In the genomic region with DNA sequence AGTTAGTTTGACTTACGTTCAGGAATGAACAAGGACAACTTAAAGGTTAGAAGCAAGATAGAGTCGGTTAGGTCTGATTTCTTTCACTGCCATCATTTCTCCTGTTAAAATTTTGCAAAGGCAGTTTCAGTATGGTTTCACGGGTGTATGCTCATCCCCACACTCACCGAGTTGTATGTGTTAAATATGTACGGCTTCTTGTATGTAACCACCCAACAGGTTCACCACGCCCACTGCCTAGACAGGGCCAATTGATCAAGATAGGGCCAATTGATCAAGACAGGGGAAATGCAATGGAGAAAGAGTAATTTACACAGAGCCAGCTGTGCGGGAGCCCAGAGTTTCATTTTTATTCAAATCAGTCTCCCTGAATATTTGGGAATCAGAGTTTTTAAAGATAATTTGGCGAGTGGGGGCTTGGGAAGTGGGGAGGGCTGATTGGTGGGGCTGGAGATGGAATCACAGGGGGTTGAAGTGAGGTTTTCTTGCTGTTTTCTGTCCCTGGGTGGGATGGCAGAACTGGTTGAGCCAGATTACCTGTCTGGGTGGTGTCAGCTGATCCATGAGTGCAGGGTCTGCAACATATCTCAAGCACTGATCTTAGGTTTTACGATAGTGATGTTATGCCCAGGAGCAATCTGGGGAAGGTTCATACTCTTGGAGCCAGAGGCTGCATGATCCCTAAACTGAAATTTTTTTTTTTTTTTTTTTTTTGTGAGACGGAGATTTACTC, we compare ENCODE assay signal across 11 cellular contexts.
A peak's percentile ranks its signal among the peaks of the same experiment; 100 is the strongest.
DNase-seq lines count a peak whose midpoint lies in the region; ATAC-seq, FAIRE-seq and TF ChIP-seq lines count a peak whose summit lies in the region.
"Had no signal": no experiment of that assay in that cellular context is flagged by ENCODE, and none has a peak within 500 bp of the region (broad histone marks: within the 10 kb centered on the region; RNA-seq: fewer than 3 reads in every experiment).

No MANE protein-coding gene starts in this region.

- no peaks in the 10 kb centered on the region for H3K36me3 ChIP-seq in left ventricle myocardium inferior

- H3K27me3 ChIP-seq in left ventricle myocardium inferior (ENCODE audit: low read depth), result no peaks in the 10 kb centered on the region

- H3K4me1 Mint-ChIP-seq in T-helper 1 cell treated with Interleukin-12 subunit alpha and Interleukin-12 subunit beta and Interleukin-4 antibody, amounts not matched to agents 30 μg/mL and 1 μg/mL, for 36 hours (ENCODE audit: low read depth), result peaks cover 39% of the 10 kb centered on the region
- H3K4me1 Mint-ChIP-seq in stimulated activated naive CD8-positive, alpha-beta T cell treated with anti-CD3 and anti-CD28 coated beads, Interleukin-15, amount 100 ng/mL, for 72 hours, result peaks cover 66% of the 10 kb centered on the region

- no peak for ATAC-seq in Right ventricle myocardium inferior
- ATAC-seq in HG02571 (IDR thresholded peaks at IDR 0.05; ENCODE audit: unreplicated experiment), result peak; percentile 47
- peak; percentile 61 for ATAC-seq in stimulated activated naive CD8-positive, alpha-beta T cell treated with anti-CD3 and anti-CD28 coated beads, Interleukin-15, amount 100 ng/mL, for 72 hours

- H3K9me3 ChIP-seq in left ventricle myocardium inferior (replicated peaks), result no peaks in the 10 kb centered on the region

- peaks cover 9% of the 10 kb centered on the region for H3K9me3 Mint-ChIP-seq in T-helper 1 cell treated with Interleukin-12 subunit alpha and Interleukin-12 subunit beta and Interleukin-4 antibody, amounts not matched to agents 30 μg/mL and 1 μg/mL, for 36 hours
- peaks cover 6 to 11% of the 10 kb centered on the region in 2 donors for H3K9me3 Mint-ChIP-seq in stimulated activated naive CD8-positive, alpha-beta T cell treated with anti-CD3 and anti-CD28 coated beads, Interleukin-15, amount 100 ng/mL, for 72 hours

- no peak overlapping the region for H3K4me3 ChIP-seq in left ventricle myocardium inferior

- intact Hi-C loops in left ventricle myocardium inferior (cut with micrococcal nuclease) (no loop called here), Right ventricle myocardium inferior (cut with DNase I) (no loop called here)

- peak overlapping the region; percentile 71 for H3K27ac Mint-ChIP-seq in T-helper 1 cell treated with Interleukin-12 subunit alpha and Interleukin-12 subunit beta and Interleukin-4 antibody, amounts not matched to agents 30 μg/mL and 1 μg/mL, for 36 hours
- H3K27ac Mint-ChIP-seq in stimulated activated naive CD8-positive, alpha-beta T cell treated with anti-CD3 and anti-CD28 coated beads, Interleukin-15, amount 100 ng/mL, for 72 hours, result peak overlapping the region; percentile 35 to 79

- peak overlapping the region; percentile 9 for H3K4me3 Mint-ChIP-seq in T-helper 1 cell treated with Interleukin-12 subunit alpha and Interleukin-12 subunit beta and Interleukin-4 antibody, amounts not matched to agents 30 μg/mL and 1 μg/mL, for 36 hours
- H3K4me3 Mint-ChIP-seq in stimulated activated naive CD8-positive, alpha-beta T cell treated with anti-CD3 and anti-CD28 coated beads, Interleukin-15, amount 100 ng/mL, for 72 hours, result peak overlapping the region; percentile 20 to 84
- H3K4me3 Mint-ChIP-seq: CD14-positive monocyte had no signal

- H3K27me3 Mint-ChIP-seq in T-helper 1 cell treated with Interleukin-12 subunit alpha and Interleukin-12 subunit beta and Interleukin-4 antibody, amounts not matched to agents 30 μg/mL and 1 μg/mL, for 36 hours (ENCODE audit: low read depth), result no peaks in the 10 kb centered on the region
- no peaks in the 10 kb centered on the region for H3K27me3 Mint-ChIP-seq in stimulated activated naive CD8-positive, alpha-beta T cell treated with anti-CD3 and anti-CD28 coated beads, Interleukin-15, amount 100 ng/mL, for 72 hours

- no peak for TF ChIP-seq CTCF in left ventricle myocardium inferior (IDR thresholded peaks at IDR 0.05; ENCODE audit: borderline replicate concordance)
- TF ChIP-seq CTCF in D721Med (IDR thresholded peaks at IDR 0.05; ENCODE audit: insufficient read depth, missing control alignments), result no peak

- no peak for FAIRE-seq in D721Med (lab: Jason Lieb, UNC)

- peaks cover 11% of the 10 kb centered on the region for H3K36me3 Mint-ChIP-seq in T-helper 1 cell treated with Interleukin-12 subunit alpha and Interleukin-12 subunit beta and Interleukin-4 antibody, amounts not matched to agents 30 μg/mL and 1 μg/mL, for 36 hours (ENCODE audit: low read depth)

- peaks cover 14% of the 10 kb centered on the region for H3K4me1 ChIP-seq in left ventricle myocardium inferior

- no peak overlapping the region for H3K27ac ChIP-seq in left ventricle myocardium inferior (replicated peaks)

- DNase-seq in left ventricle myocardium inferior (peak; percentile 2), Right ventricle myocardium inferior (ENCODE audit: missing footprints) (no peak), NCI-H1048 (lab: John Stamatoyannopoulos, UW) (no peak), D721Med (ENCODE audit: insufficient read length, low spot score) (no peak), NCI-H446 (lab: John Stamatoyannopoulos, UW) (no peak)
- DNase-seq in stimulated activated naive CD8-positive, alpha-beta T cell treated with anti-CD3 and anti-CD28 coated beads, Interleukin-15, amount 100 ng/mL, for 72 hours, result peak in 1 of 2 donors; percentile 50
- DNase-seq: NCI-H446 treated with DMSO at 0.1 percent for 48 hours; stimulated activated CD4-positive, alpha-beta T cell treated with anti-CD3 and anti-CD28 coated beads, Interleukin-4, amount 100 ng/mL, for 1 hour had no signal
